ENCODE assay signal across 14 cellular contexts in the genomic region with DNA sequence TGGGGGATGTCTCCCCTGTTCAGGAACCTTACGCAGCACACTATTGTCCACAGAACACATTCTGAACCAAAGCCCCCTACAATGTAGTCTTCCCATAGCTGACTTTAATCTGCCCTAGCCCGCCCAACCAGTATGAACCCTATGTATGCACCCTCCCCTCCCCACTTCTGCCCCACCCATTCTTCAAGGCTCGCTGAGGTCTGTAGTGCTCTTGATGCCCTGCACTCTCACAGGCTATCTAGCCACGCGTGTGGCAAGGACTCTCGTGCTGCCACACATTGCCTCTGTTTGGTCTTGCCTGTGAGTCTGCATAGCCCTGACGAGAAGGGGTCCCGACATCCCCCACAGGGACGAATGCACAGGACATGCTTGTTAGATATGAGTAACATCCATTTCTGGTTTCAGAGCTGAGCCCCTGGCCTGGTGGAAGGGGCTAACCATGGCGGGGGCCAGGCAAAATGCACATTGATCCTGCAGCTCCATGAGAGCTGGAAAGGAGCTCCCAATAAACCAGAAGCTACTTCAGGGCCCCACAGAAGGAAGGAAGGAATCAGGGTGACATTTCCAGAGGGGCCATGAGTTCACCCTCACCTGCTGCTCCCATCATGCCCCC. TPM values are rescaled to one million over a fixed set of nuclear protein-coding genes. Genes with fewer than 3 reads are reported as not detected.
DNase-seq lines count a peak whose midpoint lies in the region; ATAC-seq and TF ChIP-seq lines count a peak whose summit lies in the region.
"Had no signal": no experiment of that assay in that cellular context is flagged by ENCODE, and none has a peak within 500 bp of the region (broad histone marks: within the 10 kb centered on the region; RNA-seq: fewer than 3 reads in every experiment).

No MANE protein-coding gene starts in this region.

- ATAC-seq in upper lobe of right lung (peak; percentile 61), HG02610 (IDR thresholded peaks at IDR 0.05; ENCODE audit: unreplicated experiment) (no peak)
- ATAC-seq: CD8-positive, alpha-beta T cell; GM23338 had no signal

- no peaks in the 10 kb centered on the region for H3K9me3 ChIP-seq in KOPT-K1 (ENCODE audit: insufficient read depth, low read length, poor library complexity, severe bottlenecking)
- H3K9me3 ChIP-seq in upper lobe of right lung, result no peaks in the 10 kb centered on the region

- H3K27me3 ChIP-seq in upper lobe of right lung, result no peaks in the 10 kb centered on the region
- H3K27me3 ChIP-seq: BLaER1 treated with 17β-estradiol and CSF1 and Interleukin-3, amounts not matched to agents 10 nM and 100 nM had no signal

- no peak overlapping the region for H3K4me3 ChIP-seq in upper lobe of right lung
- H3K4me3 ChIP-seq: BLaER1 treated with 17β-estradiol and CSF1 and Interleukin-3, amounts not matched to agents 10 nM and 100 nM; GM23338 had no signal

- H3K27ac ChIP-seq in KOPT-K1 (ENCODE audit: low read depth, low read length, poor library complexity, severe bottlenecking) (peak overlapping the region; percentile 40), upper lobe of right lung (no peak overlapping the region)
- H3K27ac ChIP-seq: BLaER1 treated with 17β-estradiol and CSF1 and Interleukin-3, amounts not matched to agents 10 nM and 100 nM had no signal

- intact Hi-C loops in upper lobe of right lung (cut with DNase I), result no loop called here

- H3K36me3 ChIP-seq in KOPT-K1 (ENCODE audit: insufficient read depth, low read length), result peaks cover 79% of the 10 kb centered on the region
- peaks cover 57% of the 10 kb centered on the region for H3K36me3 ChIP-seq in upper lobe of right lung
- H3K36me3 ChIP-seq: BLaER1 treated with 17β-estradiol and CSF1 and Interleukin-3, amounts not matched to agents 10 nM and 100 nM had no signal

- no peak for TF ChIP-seq CTCF in upper lobe of right lung (IDR thresholded peaks at IDR 0.05)

- DNase-seq in NCI-H345 (lab: John Stamatoyannopoulos, UW) (peak; percentile 11), NCI-H345 treated with DMSO at 0.1 percent for 48 hours (lab: John Stamatoyannopoulos, UW; ENCODE audit: unreplicated experiment) (no peak), mesenteric fat pad (ENCODE audit: low spot score) (peak; percentile 43), upper lobe of right lung (no peak), activated T-cell treated with anti-CD3 and anti-CD28 coated beads for 4 hours (no peak)
- DNase-seq: Calu3; CD8-positive, alpha-beta T cell; GF-D8; HCEC 1CT; IMR-90 had no signal

- H3K4me1 ChIP-seq in upper lobe of right lung, result no peaks in the 10 kb centered on the region
- H3K4me1 ChIP-seq: BLaER1 treated with 17β-estradiol and CSF1 and Interleukin-3, amounts not matched to agents 10 nM and 100 nM had no signal

RNA-seq across cellular contexts. Expression of a gene that starts 22.6 kb away (rescaled TPM):
- total RNA-seq in mesenteric fat pad (70.0 TPM), upper lobe of right lung (29.3 TPM)

Comparison
In these comparisons a context has a peak if more than half of its experiments do, and no peak if none do; other contexts are left out.
1. DNase-seq: peak in NCI-H345 (single experiment) and mesenteric fat pad (single experiment); none in NCI-H345 treated with DMSO at 0.1 percent for 48 hours (single experiment), upper lobe of right lung (single experiment) and activated T-cell treated with anti-CD3 and anti-CD28 coated beads for 4 hours (single experiment).